Comparison of ENCODE assay signal across 1 cellular context in the genomic region with DNA sequence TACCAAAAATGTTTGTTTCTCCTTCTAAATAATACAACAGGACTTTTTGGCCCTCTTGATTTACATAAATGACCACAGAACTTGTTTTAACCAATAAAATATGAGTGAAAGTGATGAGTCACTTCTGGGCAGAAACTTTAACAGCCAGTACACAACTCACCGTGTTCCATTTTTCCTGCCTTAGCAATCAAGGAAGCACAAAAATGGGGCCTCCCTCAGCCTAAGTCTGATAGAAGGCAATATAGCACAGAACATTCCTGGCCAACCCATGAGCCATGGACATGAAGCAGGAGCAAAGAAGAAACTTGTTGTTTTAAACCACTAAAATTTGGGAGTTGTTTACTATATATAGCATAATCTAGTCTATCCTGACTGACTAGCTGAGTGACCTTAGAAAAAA.
TF ChIP-seq lines count a peak whose summit lies in the region.

No MANE protein-coding gene starts in this region.

TF ChIP-seq in K562, 482 proteins besides CTCF, POLR2A, EP300 and RAD21 (continued from another document):
- TF ChIP-seq NFE2 (IDR thresholded peaks at IDR 0.05; ENCODE audit: low read depth) = peak; percentile 90
- no peak for TF ChIP-seq SETDB1 (IDR thresholded peaks at IDR 0.05; ENCODE audit: low read length)
- TF ChIP-seq, protein P1, sequence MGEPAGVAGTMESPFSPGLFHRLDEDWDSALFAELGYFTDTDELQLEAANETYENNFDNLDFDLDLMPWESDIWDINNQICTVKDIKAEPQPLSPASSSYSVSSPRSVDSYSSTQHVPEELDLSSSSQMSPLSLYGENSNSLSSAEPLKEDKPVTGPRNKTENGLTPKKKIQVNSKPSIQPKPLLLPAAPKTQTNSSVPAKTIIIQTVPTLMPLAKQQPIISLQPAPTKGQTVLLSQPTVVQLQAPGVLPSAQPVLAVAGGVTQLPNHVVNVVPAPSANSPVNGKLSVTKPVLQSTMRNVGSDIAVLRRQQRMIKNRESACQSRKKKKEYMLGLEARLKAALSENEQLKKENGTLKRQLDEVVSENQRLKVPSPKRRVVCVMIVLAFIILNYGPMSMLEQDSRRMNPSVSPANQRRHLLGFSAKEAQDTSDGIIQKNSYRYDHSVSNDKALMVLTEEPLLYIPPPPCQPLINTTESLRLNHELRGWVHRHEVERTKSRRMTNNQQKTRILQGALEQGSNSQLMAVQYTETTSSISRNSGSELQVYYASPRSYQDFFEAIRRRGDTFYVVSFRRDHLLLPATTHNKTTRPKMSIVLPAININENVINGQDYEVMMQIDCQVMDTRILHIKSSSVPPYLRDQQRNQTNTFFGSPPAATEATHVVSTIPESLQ (CRISPR knock-in tag; IDR thresholded peaks at IDR 0.05) = no peak
- TF ChIP-seq, protein P2, sequence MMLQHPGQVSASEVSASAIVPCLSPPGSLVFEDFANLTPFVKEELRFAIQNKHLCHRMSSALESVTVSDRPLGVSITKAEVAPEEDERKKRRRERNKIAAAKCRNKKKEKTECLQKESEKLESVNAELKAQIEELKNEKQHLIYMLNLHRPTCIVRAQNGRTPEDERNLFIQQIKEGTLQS (IDR thresholded peaks at IDR 0.05) = peak; percentile 77
- TF ChIP-seq, protein P2 (CRISPR knock-in tag; conservative IDR thresholded peaks at IDR 0.05) = no peak
- TF ChIP-seq, protein P3, sequence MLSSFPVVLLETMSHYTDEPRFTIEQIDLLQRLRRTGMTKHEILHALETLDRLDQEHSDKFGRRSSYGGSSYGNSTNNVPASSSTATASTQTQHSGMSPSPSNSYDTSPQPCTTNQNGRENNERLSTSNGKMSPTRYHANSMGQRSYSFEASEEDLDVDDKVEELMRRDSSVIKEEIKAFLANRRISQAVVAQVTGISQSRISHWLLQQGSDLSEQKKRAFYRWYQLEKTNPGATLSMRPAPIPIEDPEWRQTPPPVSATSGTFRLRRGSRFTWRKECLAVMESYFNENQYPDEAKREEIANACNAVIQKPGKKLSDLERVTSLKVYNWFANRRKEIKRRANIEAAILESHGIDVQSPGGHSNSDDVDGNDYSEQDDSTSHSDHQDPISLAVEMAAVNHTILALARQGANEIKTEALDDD (IDR thresholded peaks at IDR 0.05) = 0 out of 2 replicates have a peak, but pooled peaks have one; percentile 43
- peak; percentile 72 for TF ChIP-seq TBP (optimal IDR thresholded peaks at IDR 0.05; ENCODE audit: low read depth, low read length)
- TF ChIP-seq ZNF668 (CRISPR knock-in tag; IDR thresholded peaks at IDR 0.05) = no peak
- TF ChIP-seq, protein P4, sequence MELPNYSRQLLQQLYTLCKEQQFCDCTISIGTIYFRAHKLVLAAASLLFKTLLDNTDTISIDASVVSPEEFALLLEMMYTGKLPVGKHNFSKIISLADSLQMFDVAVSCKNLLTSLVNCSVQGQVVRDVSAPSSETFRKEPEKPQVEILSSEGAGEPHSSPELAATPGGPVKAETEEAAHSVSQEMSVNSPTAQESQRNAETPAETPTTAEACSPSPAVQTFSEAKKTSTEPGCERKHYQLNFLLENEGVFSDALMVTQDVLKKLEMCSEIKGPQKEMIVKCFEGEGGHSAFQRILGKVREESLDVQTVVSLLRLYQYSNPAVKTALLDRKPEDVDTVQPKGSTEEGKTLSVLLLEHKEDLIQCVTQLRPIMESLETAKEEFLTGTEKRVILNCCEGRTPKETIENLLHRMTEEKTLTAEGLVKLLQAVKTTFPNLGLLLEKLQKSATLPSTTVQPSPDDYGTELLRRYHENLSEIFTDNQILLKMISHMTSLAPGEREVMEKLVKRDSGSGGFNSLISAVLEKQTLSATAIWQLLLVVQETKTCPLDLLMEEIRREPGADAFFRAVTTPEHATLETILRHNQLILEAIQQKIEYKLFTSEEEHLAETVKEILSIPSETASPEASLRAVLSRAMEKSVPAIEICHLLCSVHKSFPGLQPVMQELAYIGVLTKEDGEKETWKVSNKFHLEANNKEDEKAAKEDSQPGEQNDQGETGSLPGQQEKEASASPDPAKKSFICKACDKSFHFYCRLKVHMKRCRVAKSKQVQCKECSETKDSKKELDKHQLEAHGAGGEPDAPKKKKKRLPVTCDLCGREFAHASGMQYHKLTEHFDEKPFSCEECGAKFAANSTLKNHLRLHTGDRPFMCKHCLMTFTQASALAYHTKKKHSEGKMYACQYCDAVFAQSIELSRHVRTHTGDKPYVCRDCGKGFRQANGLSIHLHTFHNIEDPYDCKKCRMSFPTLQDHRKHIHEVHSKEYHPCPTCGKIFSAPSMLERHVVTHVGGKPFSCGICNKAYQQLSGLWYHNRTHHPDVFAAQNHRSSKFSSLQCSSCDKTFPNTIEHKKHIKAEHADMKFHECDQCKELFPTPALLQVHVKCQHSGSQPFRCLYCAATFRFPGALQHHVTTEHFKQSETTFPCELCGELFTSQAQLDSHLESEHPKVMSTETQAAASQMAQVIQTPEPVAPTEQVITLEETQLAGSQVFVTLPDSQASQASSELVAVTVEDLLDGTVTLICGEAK (IDR thresholded peaks at IDR 0.05) = peak; percentile 27; the same call in 1 of the 2 replicates
- TF ChIP-seq, protein P4 (CRISPR knock-in tag; IDR thresholded peaks at IDR 0.05) = no peak
- peak; percentile 78 for TF ChIP-seq JUND (IDR thresholded peaks at IDR 0.05; ENCODE audit: borderline replicate concordance, low read depth, low read length)
- peak; percentile 70; the same call in 2 of the 3 replicates for TF ChIP-seq JUND (tag; IDR thresholded peaks at IDR 0.05; ENCODE audit: borderline replicate concordance, low read depth, low read length)
- TF ChIP-seq JUN (IDR thresholded peaks at IDR 0.05; ENCODE audit: borderline replicate concordance, low read depth, low read length) = peak; percentile 70
- no peak for TF ChIP-seq JUN (CRISPR knock-in tag; IDR thresholded peaks at IDR 0.05; ENCODE audit: borderline replicate concordance)
- TF ChIP-seq NFYB (IDR thresholded peaks at IDR 0.05; ENCODE audit: extremely low read depth, insufficient read length) = peak; percentile 51
- TF ChIP-seq, protein P5, sequence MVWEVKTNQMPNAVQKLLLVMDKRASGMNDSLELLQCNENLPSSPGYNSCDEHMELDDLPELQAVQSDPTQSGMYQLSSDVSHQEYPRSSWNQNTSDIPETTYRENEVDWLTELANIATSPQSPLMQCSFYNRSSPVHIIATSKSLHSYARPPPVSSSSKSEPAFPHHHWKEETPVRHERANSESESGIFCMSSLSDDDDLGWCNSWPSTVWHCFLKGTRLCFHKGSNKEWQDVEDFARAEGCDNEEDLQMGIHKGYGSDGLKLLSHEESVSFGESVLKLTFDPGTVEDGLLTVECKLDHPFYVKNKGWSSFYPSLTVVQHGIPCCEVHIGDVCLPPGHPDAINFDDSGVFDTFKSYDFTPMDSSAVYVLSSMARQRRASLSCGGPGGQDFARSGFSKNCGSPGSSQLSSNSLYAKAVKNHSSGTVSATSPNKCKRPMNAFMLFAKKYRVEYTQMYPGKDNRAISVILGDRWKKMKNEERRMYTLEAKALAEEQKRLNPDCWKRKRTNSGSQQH (CRISPR knock-in tag; IDR thresholded peaks at IDR 0.05) = no peak
TF ChIP-seq in K562: peak in this region for 20.
